2 cellular contexts compared by ENCODE assay signal in the genomic region with DNA sequence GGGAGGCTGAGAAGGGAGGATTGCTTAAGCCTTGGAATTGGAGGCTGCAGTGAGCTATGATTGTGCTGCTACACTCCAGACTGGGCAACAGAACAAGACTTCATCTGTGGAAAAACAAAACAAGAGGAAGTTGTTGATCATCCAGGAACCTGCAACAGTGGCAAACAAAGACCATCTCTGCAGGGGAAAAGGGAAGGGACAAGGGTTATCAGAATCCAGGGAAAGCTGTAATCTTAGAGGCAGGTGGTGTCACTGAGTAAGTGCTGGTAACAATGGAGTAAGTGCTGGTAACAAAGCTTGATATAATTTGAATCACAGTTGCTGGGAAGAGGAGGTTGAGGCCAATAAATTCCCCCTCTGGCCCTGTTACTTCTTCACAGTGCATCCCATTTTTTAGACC.
TF ChIP-seq lines count a peak whose summit lies in the region.

No MANE protein-coding gene starts in this region.

TF ChIP-seq in GM23338, 12 proteins besides CTCF, POLR2A, EP300 and RAD21 (continues in another document):
- TF ChIP-seq STAT1 (IDR thresholded peaks at IDR 0.05; ENCODE audit: unreplicated experiment) (no peak), POLR2AphosphoS5 (IDR thresholded peaks at IDR 0.05; ENCODE audit: low read depth) (no peak), EZH2phosphoT487 (IDR thresholded peaks at IDR 0.05; ENCODE audit: unreplicated experiment) (no peak), EZH2 (IDR thresholded peaks at IDR 0.05; ENCODE audit: low read depth, unreplicated experiment) (no peak), CREB1 (CRISPR knock-in tag; IDR thresholded peaks at IDR 0.05; ENCODE audit: low read depth) (no peak), ZNF331 (CRISPR knock-in tag; IDR thresholded peaks at IDR 0.05; ENCODE audit: low read depth) (no peak), ETS1 (IDR thresholded peaks at IDR 0.05) (no peak), REST (IDR thresholded peaks at IDR 0.05; ENCODE audit: unreplicated experiment) (no peak), NANOG (IDR thresholded peaks at IDR 0.05; ENCODE audit: borderline replicate concordance) (no peak), ZNF114 (CRISPR knock-in tag; IDR thresholded peaks at IDR 0.05) (no peak)

TF ChIP-seq in IMR-90, 13 proteins besides CTCF, POLR2A, EP300 and RAD21:
- TF ChIP-seq CEBPB (IDR thresholded peaks at IDR 0.05; ENCODE audit: low read depth, low read length), result no peak
- no peak for TF ChIP-seq MAZ (IDR thresholded peaks at IDR 0.05; ENCODE audit: borderline replicate concordance, low read depth, low read length)
- no peak for TF ChIP-seq ELK1 (IDR thresholded peaks at IDR 0.05; ENCODE audit: borderline replicate concordance, low read depth, low read length)
- no peak for TF ChIP-seq CHD1 (IDR thresholded peaks at IDR 0.05; ENCODE audit: low read depth, low read length)
- no peak for TF ChIP-seq BHLHE40 (IDR thresholded peaks at IDR 0.05; ENCODE audit: low read depth, low read length)
- no peak for TF ChIP-seq SMC3 (IDR thresholded peaks at IDR 0.05; ENCODE audit: low read depth, low read length)
- TF ChIP-seq MXI1 (IDR thresholded peaks at IDR 0.05; ENCODE audit: borderline replicate concordance, low read depth, low read length), result no peak
- TF ChIP-seq USF2 (IDR thresholded peaks at IDR 0.05; ENCODE audit: low read depth, low read length), result no peak
- no peak for TF ChIP-seq RCOR1 (IDR thresholded peaks at IDR 0.05; ENCODE audit: insufficient replicate concordance, low read length)
- TF ChIP-seq RFX5 (IDR thresholded peaks at IDR 0.05; ENCODE audit: low read depth, low read length), result no peak
- no peak for TF ChIP-seq MAFK (IDR thresholded peaks at IDR 0.05; ENCODE audit: low read depth, low read length)
- no peak for TF ChIP-seq NFE2L2 (IDR thresholded peaks at IDR 0.05; ENCODE audit: low read depth, low read length)
- TF ChIP-seq FOS (IDR thresholded peaks at IDR 0.05; ENCODE audit: low read depth, low read length), result no peak
